1 cellular context compared by ENCODE assay signal in genomic region chr7:73872056-73872908, GRCh38.
TF ChIP-seq lines count a peak whose summit lies in the region.

No MANE protein-coding gene starts in this region.

TF ChIP-seq in K562, 482 proteins besides CTCF, POLR2A, EP300 and RAD21:
- no peak for TF ChIP-seq CTBP1 (IDR thresholded peaks at IDR 0.05; ENCODE audit: borderline replicate concordance)
- TF ChIP-seq MECOM (CRISPR knock-in tag; IDR thresholded peaks at IDR 0.05): no peak
- TF ChIP-seq HCFC1 (IDR thresholded peaks at IDR 0.05; ENCODE audit: low read depth, low read length): no peak
- no peak for TF ChIP-seq KDM4B (IDR thresholded peaks at IDR 0.05; ENCODE audit: borderline replicate concordance in 2 of 2, low read depth in 1 of 2)
- 0 out of 2 replicates have a peak, but pooled peaks have one; percentile 29 for TF ChIP-seq HBP1 (CRISPR knock-in tag; IDR thresholded peaks at IDR 0.05)
- no peak for TF ChIP-seq E2F8 (IDR thresholded peaks at IDR 0.05; ENCODE audit: low read depth, partially characterized antibody)
- TF ChIP-seq NFE2L1 (tag; IDR thresholded peaks at IDR 0.05; ENCODE audit: borderline replicate concordance, low read depth): no peak
- TF ChIP-seq ZNF431 (CRISPR knock-in tag; IDR thresholded peaks at IDR 0.05): no peak
- peak in 1 of 2 experiments; percentile 52; a peak in 1 of 4 replicates for TF ChIP-seq KDM1A (IDR thresholded peaks at IDR 0.05)
- TF ChIP-seq ASH1L (IDR thresholded peaks at IDR 0.05; ENCODE audit: borderline replicate concordance, low read depth, partially characterized antibody): no peak
- TF ChIP-seq ELK1 (CRISPR knock-in tag; IDR thresholded peaks at IDR 0.05): no peak
- peak; percentile 20; the same call in 1 of the 2 replicates for TF ChIP-seq SMARCA5 (IDR thresholded peaks at IDR 0.05)
- TF ChIP-seq SAFB (IDR thresholded peaks at IDR 0.05; ENCODE audit: borderline replicate concordance, low read depth, low read length): no peak
- TF ChIP-seq ZNF395 (CRISPR knock-in tag; IDR thresholded peaks at IDR 0.05): no peak
- TF ChIP-seq ZNF57 (CRISPR knock-in tag; IDR thresholded peaks at IDR 0.05): no peak
- TF ChIP-seq ZBTB2 (IDR thresholded peaks at IDR 0.05): 0 out of 2 replicates have a peak, but pooled peaks have one; percentile 25
- no peak for TF ChIP-seq PCBP1 (IDR thresholded peaks at IDR 0.05; ENCODE audit: low read depth, low read length, poor library complexity, severe bottlenecking)
- peak; percentile 30 for TF ChIP-seq ZNF146 (CRISPR knock-in tag; IDR thresholded peaks at IDR 0.05; ENCODE audit: unreplicated experiment)
- TF ChIP-seq SNRNP70 (optimal IDR thresholded peaks at IDR 0.05; ENCODE audit: low read depth, low read length): no peak
- TF ChIP-seq SLC30A9 (CRISPR knock-in tag; IDR thresholded peaks at IDR 0.05): no peak
- TF ChIP-seq ZNF512 (tag; IDR thresholded peaks at IDR 0.05): peak; percentile 93
- no peak for TF ChIP-seq RB1 (IDR thresholded peaks at IDR 0.05; ENCODE audit: low read depth)
- TF ChIP-seq OTX1 (CRISPR knock-in tag; IDR thresholded peaks at IDR 0.05): 0 out of 2 replicates have a peak, but pooled peaks have one; percentile 35
- TF ChIP-seq FOXJ2 (tag; IDR thresholded peaks at IDR 0.05): no peak
- no peak for TF ChIP-seq CHD4 (IDR thresholded peaks at IDR 0.05; ENCODE audit: insufficient read depth, insufficient replicate concordance, low read depth, low read length, poor library complexity, severe bottlenecking)
- peak; percentile 77 for TF ChIP-seq BCOR (IDR thresholded peaks at IDR 0.05)
- no peak for TF ChIP-seq BRF2 (IDR thresholded peaks at IDR 0.05; ENCODE audit: borderline replicate concordance, insufficient read depth, insufficient read length)
- no peak for TF ChIP-seq ZNF184 (CRISPR knock-in tag; IDR thresholded peaks at IDR 0.05)
- TF ChIP-seq ELF4 (CRISPR knock-in tag; IDR thresholded peaks at IDR 0.05): 0 out of 2 replicates have a peak, but pooled peaks have one; percentile 29
- TF ChIP-seq CHD1 (IDR thresholded peaks at IDR 0.05; ENCODE audit: low read length): no peak
- TF ChIP-seq HDAC1 (IDR thresholded peaks at IDR 0.05): 0 out of 4 replicates have a peak, but pooled peaks of 1 of the 2 experiments have one; percentile 19
- no peak for TF ChIP-seq GABPA (tag; conservative IDR thresholded peaks at IDR 0.05; ENCODE audit: low read depth)
- TF ChIP-seq SIN3B (IDR thresholded peaks at IDR 0.05; ENCODE audit: low read depth): no peak
- TF ChIP-seq CTCFL (IDR thresholded peaks at IDR 0.05; ENCODE audit: borderline replicate concordance, insufficient read depth, low read depth, low read length, poor library complexity, severe bottlenecking): no peak
- TF ChIP-seq RBM25 (IDR thresholded peaks at IDR 0.05; ENCODE audit: low read depth, low read length, severe bottlenecking): peak; percentile 90
- peak; percentile 63 for TF ChIP-seq ZFP36 (IDR thresholded peaks at IDR 0.05; ENCODE audit: low read depth, low read length, partially characterized antibody)
- no peak for TF ChIP-seq ARID2 (IDR thresholded peaks at IDR 0.05)
TF ChIP-seq in K562: peak in this region for 12.
